ENCODE assay signal across 12 cellular contexts in genomic region chr1:67194209-67194863, GRCh38. TPM values are rescaled to one million over a fixed set of nuclear protein-coding genes. Genes with fewer than 3 reads are reported as not detected.
DNase-seq lines count a peak whose midpoint lies in the region; ATAC-seq, FAIRE-seq and TF ChIP-seq lines count a peak whose summit lies in the region.
"Had no signal": no experiment of that assay in that cellular context is flagged by ENCODE, and none has a peak within 500 bp of the region (broad histone marks: within the 10 kb centered on the region; RNA-seq: fewer than 3 reads in every experiment).

No MANE protein-coding gene starts in this region.

- H4K20me1 ChIP-seq in OCI-LY1 (ENCODE audit: insufficient read depth, low read length) = no peaks in the 10 kb centered on the region

- no peaks in the 10 kb centered on the region for H3F3A ChIP-seq in OCI-LY1 (ENCODE audit: insufficient read depth, low read length)

- H3K4me2 ChIP-seq in OCI-LY1 (ENCODE audit: low read length) = peak overlapping the region; percentile 12; the same call in 1 of the 2 replicates

- peak overlapping the region; percentile 6 for H3K4me3 Mint-ChIP-seq in activated T-cell treated with anti-CD3 and anti-CD28 coated beads, Interleukin-2, amount 50 U/mL, for 24 hours
- H3K4me3 Mint-ChIP-seq in stimulated activated naive B cell treated with anti-CD40 and anti-IgM and Interleukin-4, amounts not matched to agents 10 μg/mL and 1 μg/mL and 100 μg/mL, for 72 hours = no peak overlapping the region

- peaks cover 7% of the 10 kb centered on the region for H3K36me3 Mint-ChIP-seq in activated T-cell treated with anti-CD3 and anti-CD28 coated beads, Interleukin-2, amount 50 U/mL, for 24 hours (ENCODE audit: low read depth)
- H3K36me3 Mint-ChIP-seq in stimulated activated naive B cell treated with anti-CD40 and anti-IgM and Interleukin-4, amounts not matched to agents 10 μg/mL and 1 μg/mL and 100 μg/mL, for 72 hours = no peaks in the 10 kb centered on the region

- peaks cover 31% of the 10 kb centered on the region for H3K4me1 Mint-ChIP-seq in activated T-cell treated with anti-CD3 and anti-CD28 coated beads, Interleukin-2, amount 50 U/mL, for 24 hours (ENCODE audit: low read depth)
- H3K4me1 Mint-ChIP-seq in stimulated activated naive B cell treated with anti-CD40 and anti-IgM and Interleukin-4, amounts not matched to agents 10 μg/mL and 1 μg/mL and 100 μg/mL, for 72 hours = peaks cover 0 to 5% of the 10 kb centered on the region in 2 donors

- no peak for DNase-seq in activated T-cell treated with anti-CD3 and anti-CD28 coated beads, Interleukin-2, amount 50 U/mL, for 24 hours
- no peak for DNase-seq in activated T-cell treated with anti-CD3 and anti-CD28 coated beads for 4 hours
- DNase-seq in stimulated activated naive B cell treated with anti-CD40 and anti-IgM and Interleukin-4, amounts not matched to agents 10 μg/mL and 1 μg/mL and 100 μg/mL, for 72 hours = no peak
- no peak for DNase-seq in HT-29 (ENCODE audit: low spot score)
- DNase-seq in kidney = no peak
- DNase-seq in lower leg skin (ENCODE audit: low spot score in 2 of 2) = no peak
- DNase-seq: cortex of kidney, NCI-H2227 treated with DMSO at 0.1 percent for 48 hours had no signal

- WGBS in lower leg skin, 2 donors = 79 to 80% methylated on average over 2 of the region's 2 CpGs

- no peak overlapping the region for H3K9ac ChIP-seq in OCI-LY1 (ENCODE audit: low read length)
- no peak overlapping the region for H3K9ac ChIP-seq in kidney (ENCODE audit: low read length in 2 of 2)

- ATAC-seq in HG02852 (IDR thresholded peaks at IDR 0.05; ENCODE audit: unreplicated experiment) = peak; percentile 61
- peak; percentile 58 to 75 for ATAC-seq in stimulated activated naive B cell treated with anti-CD40 and anti-IgM and Interleukin-4, amounts not matched to agents 10 μg/mL and 1 μg/mL and 100 μg/mL, for 72 hours (replicated peaks)

- peaks cover 25% of the 10 kb centered on the region for H3K4me1 ChIP-seq in OCI-LY1 (ENCODE audit: insufficient read depth, low read length, severe bottlenecking)
- no peaks in the 10 kb centered on the region for H3K4me1 ChIP-seq in kidney (ENCODE audit: control insufficient read depth in 1 of 2, insufficient read depth in 1 of 2, low read depth in 1 of 2, low read length in 2 of 2)
- H3K4me1 ChIP-seq: HAP-1 had no signal

- H3K36me3 ChIP-seq in OCI-LY1 (ENCODE audit: insufficient read depth, low read length) = no peaks in the 10 kb centered on the region
- H3K36me3 ChIP-seq in kidney (ENCODE audit: control insufficient read depth in 1 of 2, insufficient read depth in 2 of 2, low read length in 2 of 2) = no peaks in the 10 kb centered on the region
- H3K36me3 ChIP-seq: HAP-1 had no signal

- H3K27me3 ChIP-seq in OCI-LY1 (ENCODE audit: insufficient read depth, low read length) = no peaks in the 10 kb centered on the region

- no peaks in the 10 kb centered on the region for H3K9me2 ChIP-seq in OCI-LY1 (ENCODE audit: low read depth, low read length)

- H3K27ac ChIP-seq in OCI-LY1 (ENCODE audit: low read depth, low read length, poor library complexity, severe bottlenecking) = peak overlapping the region; percentile 28
- no peak overlapping the region for H3K27ac ChIP-seq in kidney (ENCODE audit: low read depth in 2 of 2, low read length in 2 of 2)
- H3K27ac ChIP-seq: VCaP had no signal

- TF ChIP-seq CTCF in OCI-LY1 (IDR thresholded peaks at IDR 0.05; ENCODE audit: low read length) (no peak), kidney (IDR thresholded peaks at IDR 0.05; ENCODE audit: borderline replicate concordance, extremely low read depth, insufficient read depth) (no peak), lower leg skin (IDR thresholded peaks at IDR 0.05) (no peak)

- no peak for TF ChIP-seq POLR2A in lower leg skin (IDR thresholded peaks at IDR 0.05)

- H3K9me3 ChIP-seq in OCI-LY1 (ENCODE audit: low read length) = no peaks in the 10 kb centered on the region
- no peaks in the 10 kb centered on the region for H3K9me3 ChIP-seq in kidney (ENCODE audit: control insufficient read depth in 1 of 2, low read length in 2 of 2)
- H3K9me3 ChIP-seq: HAP-1 had no signal

- FAIRE-seq in kidney (lab: Jason Lieb, UNC) = no peak

- H3K9me3 Mint-ChIP-seq in activated T-cell treated with anti-CD3 and anti-CD28 coated beads, Interleukin-2, amount 50 U/mL, for 24 hours = no peaks in the 10 kb centered on the region
- H3K9me3 Mint-ChIP-seq in stimulated activated naive B cell treated with anti-CD40 and anti-IgM and Interleukin-4, amounts not matched to agents 10 μg/mL and 1 μg/mL and 100 μg/mL, for 72 hours = no peaks in the 10 kb centered on the region

- no peaks in the 10 kb centered on the region for H3K27me3 Mint-ChIP-seq in activated T-cell treated with anti-CD3 and anti-CD28 coated beads, Interleukin-2, amount 50 U/mL, for 24 hours
- peaks cover 0 to 9% of the 10 kb centered on the region in 2 donors for H3K27me3 Mint-ChIP-seq in stimulated activated naive B cell treated with anti-CD40 and anti-IgM and Interleukin-4, amounts not matched to agents 10 μg/mL and 1 μg/mL and 100 μg/mL, for 72 hours

- no peak overlapping the region for H2AFZ ChIP-seq in OCI-LY1 (ENCODE audit: low read length)

- intact Hi-C loops in kidney (cut with DNase I) (no loop called here), lower leg skin (cut with DNase I; ENCODE audit: low total_unique reads) (no loop called here)

- H3K27ac Mint-ChIP-seq in activated T-cell treated with anti-CD3 and anti-CD28 coated beads, Interleukin-2, amount 50 U/mL, for 24 hours = peak overlapping the region; percentile 81
- no peak overlapping the region for H3K27ac Mint-ChIP-seq in stimulated activated naive B cell treated with anti-CD40 and anti-IgM and Interleukin-4, amounts not matched to agents 10 μg/mL and 1 μg/mL and 100 μg/mL, for 72 hours

- H3K4me3 ChIP-seq in OCI-LY1 (ENCODE audit: low read depth, low read length, poor library complexity, severe bottlenecking) (no peak overlapping the region), kidney (ENCODE audit: low read length in 2 of 2) (no peak overlapping the region), lower leg skin (ENCODE audit: low read depth, poor library complexity, severe bottlenecking) (no peak overlapping the region)
- H3K4me3 ChIP-seq: HAP-1 had no signal

- H3K79me2 ChIP-seq in OCI-LY1 (ENCODE audit: insufficient read depth, low read length) = no peaks in the 10 kb centered on the region

RNA-seq across cellular contexts. Expression of gene IL23R, which starts 28.1 kb away (rescaled TPM):
- total RNA-seq in HT-29 (2014; rRNA removed; shearing (Covaris generic)) = not detected in 2 replicates
- 0.19 TPM for total RNA-seq in kidney
- not detected for polyA plus RNA-seq in kidney (ENCODE audit: insufficient read depth, low read depth, low replicate concordance)
- total RNA-seq in lower leg skin = not detected

RNA-seq across cellular contexts. Expression of gene C1orf141, which starts 59.6 kb away (rescaled TPM):
- total RNA-seq in HT-29 (2014; rRNA removed; shearing (Covaris generic)) = not detected in 2 replicates
- total RNA-seq in kidney (not detected), lower leg skin (not detected)
- not detected for polyA plus RNA-seq in kidney (ENCODE audit: insufficient read depth, low read depth, low replicate concordance)
